ENCODE assay signal across 8 cellular contexts in the genomic region with DNA sequence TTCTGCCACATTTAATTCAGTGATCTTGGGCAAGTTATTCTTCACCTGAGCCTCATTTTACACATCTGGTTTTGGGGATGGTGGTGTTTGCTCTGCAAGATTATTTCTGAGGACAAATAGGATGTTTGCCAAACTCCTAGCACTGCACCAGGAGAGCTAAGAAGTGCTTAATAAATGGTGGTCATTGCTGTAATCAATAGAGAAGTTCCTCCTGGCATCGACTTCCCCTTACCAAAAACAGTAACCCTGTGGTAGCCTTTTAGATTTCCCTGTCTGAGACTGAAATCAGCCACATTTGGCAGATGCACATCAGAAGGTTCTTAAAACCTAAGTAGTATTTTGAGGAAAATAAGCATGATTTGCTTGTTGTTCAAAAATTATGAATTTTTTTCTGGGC. TPM values are rescaled to one million over a fixed set of nuclear protein-coding genes. Genes with fewer than 3 reads are reported as not detected.
DNase-seq lines count a peak whose midpoint lies in the region; ATAC-seq and TF ChIP-seq lines count a peak whose summit lies in the region.

No MANE protein-coding gene starts in this region.

- no peak overlapping the region for H3K27ac ChIP-seq in RWPE1

- TF ChIP-seq CTCF in RWPE1 (conservative IDR thresholded peaks at IDR 0.05; ENCODE audit: low read depth), result no peak

- DNase-seq in stimulated activated naive CD8-positive, alpha-beta T cell treated with anti-CD3 and anti-CD28 coated beads, Interleukin-15, Interleukin-2, amounts not matched to agents 100 U/mL and 50 U/mL, for 24 hours, result no peak
- no peak for DNase-seq in activated naive CD8-positive, alpha-beta T cell treated with anti-CD3 and anti-CD28 coated beads for 36 hours
- DNase-seq in memory B cell (ENCODE audit: low spot score in 2 of 2) (no peak), RWPE1 (ENCODE audit: low spot score) (no peak), GM19240 (ENCODE audit: insufficient read length, low spot score) (no peak), LoVo (ENCODE audit: low spot score) (no peak)

- H3K36me3 Mint-ChIP-seq in stimulated activated naive CD8-positive, alpha-beta T cell treated with anti-CD3 and anti-CD28 coated beads, Interleukin-15, Interleukin-2, amounts not matched to agents 100 ng/mL and 50 ng/mL, for 24 hours (ENCODE audit: low read depth), result peaks cover 30% of the 10 kb centered on the region
- peaks cover 43% of the 10 kb centered on the region for H3K36me3 Mint-ChIP-seq in activated naive CD8-positive, alpha-beta T cell treated with anti-CD3 and anti-CD28 coated beads for 36 hours
- H3K36me3 Mint-ChIP-seq in memory B cell, result peaks cover 2% of the 10 kb centered on the region

- H3K27ac Mint-ChIP-seq in stimulated activated naive CD8-positive, alpha-beta T cell treated with anti-CD3 and anti-CD28 coated beads, Interleukin-15, Interleukin-2, amounts not matched to agents 100 ng/mL and 50 ng/mL, for 24 hours, result peak overlapping the region; percentile 88
- peak overlapping the region; percentile 97 for H3K27ac Mint-ChIP-seq in activated naive CD8-positive, alpha-beta T cell treated with anti-CD3 and anti-CD28 coated beads for 36 hours
- H3K27ac Mint-ChIP-seq in memory B cell, result peak overlapping the region; percentile 90

- ATAC-seq in stimulated activated naive CD8-positive, alpha-beta T cell treated with anti-CD3 and anti-CD28 coated beads, Interleukin-15, Interleukin-2, amounts not matched to agents 100 U/mL and 50 U/mL, for 24 hours, result no peak
- ATAC-seq in memory B cell (ENCODE audit: low read depth) (no peak), GM18520 (IDR thresholded peaks at IDR 0.05; ENCODE audit: unreplicated experiment) (no peak)

- CTCF ChIA-PET in RWPE1 (lab: Yijun Ruan, JAX), result no interaction called here

- H3K4me3 Mint-ChIP-seq in stimulated activated naive CD8-positive, alpha-beta T cell treated with anti-CD3 and anti-CD28 coated beads, Interleukin-15, Interleukin-2, amounts not matched to agents 100 ng/mL and 50 ng/mL, for 24 hours, result peak overlapping the region; percentile 88
- peak overlapping the region; percentile 89 for H3K4me3 Mint-ChIP-seq in activated naive CD8-positive, alpha-beta T cell treated with anti-CD3 and anti-CD28 coated beads for 36 hours
- H3K4me3 Mint-ChIP-seq in memory B cell, result peak overlapping the region; percentile 89

- H3K4me1 Mint-ChIP-seq in stimulated activated naive CD8-positive, alpha-beta T cell treated with anti-CD3 and anti-CD28 coated beads, Interleukin-15, Interleukin-2, amounts not matched to agents 100 ng/mL and 50 ng/mL, for 24 hours (ENCODE audit: low read depth), result peaks cover 59% of the 10 kb centered on the region
- peaks cover 46% of the 10 kb centered on the region for H3K4me1 Mint-ChIP-seq in activated naive CD8-positive, alpha-beta T cell treated with anti-CD3 and anti-CD28 coated beads for 36 hours
- peaks cover 48% of the 10 kb centered on the region for H3K4me1 Mint-ChIP-seq in memory B cell

- no peaks in the 10 kb centered on the region for H3K27me3 Mint-ChIP-seq in stimulated activated naive CD8-positive, alpha-beta T cell treated with anti-CD3 and anti-CD28 coated beads, Interleukin-15, Interleukin-2, amounts not matched to agents 100 ng/mL and 50 ng/mL, for 24 hours
- H3K27me3 Mint-ChIP-seq in activated naive CD8-positive, alpha-beta T cell treated with anti-CD3 and anti-CD28 coated beads for 36 hours, result no peaks in the 10 kb centered on the region
- H3K27me3 Mint-ChIP-seq in memory B cell, result no peaks in the 10 kb centered on the region

- POLR2A ChIA-PET in RWPE1 (lab: Yijun Ruan, JAX; ENCODE audit: low non-redundant PET), result no interaction called here

- no peaks in the 10 kb centered on the region for H3K9me3 Mint-ChIP-seq in stimulated activated naive CD8-positive, alpha-beta T cell treated with anti-CD3 and anti-CD28 coated beads, Interleukin-15, Interleukin-2, amounts not matched to agents 100 ng/mL and 50 ng/mL, for 24 hours
- H3K9me3 Mint-ChIP-seq in activated naive CD8-positive, alpha-beta T cell treated with anti-CD3 and anti-CD28 coated beads for 36 hours, result peaks cover 3% of the 10 kb centered on the region
- no peaks in the 10 kb centered on the region for H3K9me3 Mint-ChIP-seq in memory B cell

RNA-seq across cellular contexts. Expression of a gene that starts 2.3 kb away (rescaled TPM):
- total RNA-seq in activated naive CD8-positive, alpha-beta T cell treated with anti-CD3 and anti-CD28 coated beads for 36 hours, result 10 to 100 TPM; 67.3 to 68.7 TPM
